ENCODE assay signal across 12 cellular contexts in genomic region chr6:89323461-89324098, GRCh38. TPM values are rescaled to one million over a fixed set of nuclear protein-coding genes. Genes with fewer than 3 reads are reported as not detected.
DNase-seq lines count a peak whose midpoint lies in the region; ATAC-seq and TF ChIP-seq lines count a peak whose summit lies in the region.
"Had no signal": no experiment of that assay in that cellular context is flagged by ENCODE, and none has a peak within 500 bp of the region (broad histone marks: within the 10 kb centered on the region; RNA-seq: fewer than 3 reads in every experiment).

No MANE protein-coding gene starts in this region.

- CTCF ChIA-PET in IMR-90 (lab: Yijun Ruan, JAX), result no interaction called here

- H2AK5ac ChIP-seq in IMR-90 (ENCODE audit: low read depth, low read length), result no peak overlapping the region

- no peak overlapping the region for H3K56ac ChIP-seq in IMR-90 (ENCODE audit: extremely low read depth, insufficient read depth, low read length)

- H4K5ac ChIP-seq in IMR-90 (ENCODE audit: low read depth, low read length), result no peak overlapping the region

- intact Hi-C loops in IMR-90 (cut with micrococcal nuclease), result no loop called here

- POLR2A ChIA-PET in IMR-90 (lab: Charles Lee; ENCODE audit: unreplicated experiment), result no interaction called here

- H4K8ac ChIP-seq in IMR-90 (ENCODE audit: low read depth in 2 of 2, low read length in 2 of 2), result no peak overlapping the region

- DNase-seq in IMR-90 (peak; percentile 41), NOMO-1 treated with dmso at 0.1 percent for 144 hours (lab: John Stamatoyannopoulos, UW; ENCODE audit: unreplicated experiment) (peak; percentile 28), fibroblast of villous mesenchyme (ENCODE audit: low read depth) (peak; percentile 82), stromal cell of bone marrow (ENCODE audit: low read depth) (peak; percentile 4), NCI-H774 (lab: John Stamatoyannopoulos, UW) (no peak), NCI-H2029 (lab: John Stamatoyannopoulos, UW) (no peak)
- DNase-seq: activated CD4-positive, alpha-beta T cell treated with anti-CD3 and anti-CD28 coated beads for 36 hours; central memory CD4-positive, alpha-beta T cell; naive thymus-derived CD4-positive, alpha-beta T cell had no signal

- H3K27me3 ChIP-seq in IMR-90 (ENCODE audit: control insufficient read depth, insufficient read depth, low read length), result no peaks in the 10 kb centered on the region
- H3K27me3 ChIP-seq: BLaER1 treated with 17β-estradiol and CSF1 and Interleukin-3, amounts not matched to agents 10 nM and 100 nM had no signal

- H3K4me2 ChIP-seq in IMR-90 (ENCODE audit: low read depth, low read length), result no peak overlapping the region

- no peak overlapping the region for H3K14ac ChIP-seq in IMR-90 (replicated peaks; ENCODE audit: low read depth, low read length)

- no peak overlapping the region for H2AFZ ChIP-seq in IMR-90 (replicated peaks; ENCODE audit: low read length, poor library complexity)

- no peak overlapping the region for H2AK9ac ChIP-seq in IMR-90 (replicated peaks; ENCODE audit: low read depth, low read length, poor library complexity)

- H3K36me3 ChIP-seq in IMR-90 (ENCODE audit: control insufficient read depth, insufficient read depth, low read length), result peaks cover 8% of the 10 kb centered on the region

- no peak for ATAC-seq in IMR-90 (ENCODE audit: low read depth)
- ATAC-seq in HG02981 (IDR thresholded peaks at IDR 0.05; ENCODE audit: unreplicated experiment), result no peak
- ATAC-seq: activated CD4-positive, alpha-beta T cell treated with anti-CD3 and anti-CD28 coated beads for 36 hours; naive thymus-derived CD4-positive, alpha-beta T cell had no signal

- no peak overlapping the region for H3K4ac ChIP-seq in IMR-90 (ENCODE audit: low read depth, low read length)

- H4K20me1 ChIP-seq in IMR-90 (ENCODE audit: insufficient read depth, low read length), result no peaks in the 10 kb centered on the region

- in situ Hi-C loops in IMR-90 (cut with MboI; ENCODE audit: low sequenced_read_pairs), result no loop called here

- no peaks in the 10 kb centered on the region; a peak in 1 of 4 replicates for H3K79me1 ChIP-seq in IMR-90 (ENCODE audit: low read depth in 1 of 2, low read length in 2 of 2)

- H3K4me1 ChIP-seq in IMR-90 (ENCODE audit: control insufficient read depth, insufficient read depth, low read length), result no peaks in the 10 kb centered on the region

- no peak overlapping the region for H3K23ac ChIP-seq in IMR-90 (ENCODE audit: low read depth, low read length)

- no TSS peak for BruUV-seq in IMR-90 (replicated peaks; lab: Mats Ljungman, UMichigan)

- no peak overlapping the region for H2BK120ac ChIP-seq in IMR-90 (ENCODE audit: low read depth, low read length)

- no peaks in the 10 kb centered on the region for H3K9me3 ChIP-seq in IMR-90 (ENCODE audit: control insufficient read depth, insufficient read depth, low read length)

- no peak overlapping the region for H3K9ac ChIP-seq in IMR-90 (ENCODE audit: low read depth, low read length)
- H3K9ac ChIP-seq: BLaER1 treated with 17β-estradiol and CSF1 and Interleukin-3, amounts not matched to agents 10 nM and 100 nM had no signal

- TF ChIP-seq CTCF in IMR-90 (conservative IDR thresholded peaks at IDR 0.05; ENCODE audit: low read depth, low read length), result no peak
- no peak for TF ChIP-seq CTCF in fibroblast of villous mesenchyme (IDR thresholded peaks at IDR 0.05; ENCODE audit: insufficient read depth, low read depth, low read length)

- H2BK5ac ChIP-seq in IMR-90 (ENCODE audit: low read depth, low read length, poor library complexity, severe bottlenecking), result no peak overlapping the region

- H3K27ac ChIP-seq in IMR-90 (ENCODE audit: insufficient read depth, low read length), result no peak overlapping the region
- H3K27ac ChIP-seq: BLaER1 treated with 17β-estradiol and CSF1 and Interleukin-3, amounts not matched to agents 10 nM and 100 nM had no signal

- dilution Hi-C loops in IMR-90 (cut with HindIII; ENCODE audit: low sequenced_read_pairs, unreplicated experiment), result no loop called here

- no peak for TF ChIP-seq POLR2A in IMR-90 (IDR thresholded peaks at IDR 0.05; ENCODE audit: low read depth, low read length)

- H2BK20ac ChIP-seq in IMR-90 (ENCODE audit: low read depth, low read length), result no peak overlapping the region

- H3K4me3 ChIP-seq in IMR-90 (ENCODE audit: insufficient read depth, low read depth, low read length) (no peak overlapping the region), fibroblast of villous mesenchyme (ENCODE audit: low read depth, low read length) (no peak overlapping the region)
- H3K4me3 ChIP-seq: BLaER1 treated with 17β-estradiol and CSF1 and Interleukin-3, amounts not matched to agents 10 nM and 100 nM had no signal

- H3K9me1 ChIP-seq in IMR-90 (ENCODE audit: insufficient read depth, low read length), result no peaks in the 10 kb centered on the region

- WGBS in IMR-90 (ENCODE audit: extremely low coverage in 2 of 2, insufficient read length in 1 of 2), 2 experiments, result no CpG with 5 or more reads among the region's 4 CpGs

- no peak overlapping the region for H4K91ac ChIP-seq in IMR-90 (ENCODE audit: insufficient read depth, low read depth, low read length)

- TF ChIP-seq RAD21 in IMR-90 (IDR thresholded peaks at IDR 0.05; ENCODE audit: low read length), result no peak

- H3K18ac ChIP-seq in IMR-90 (ENCODE audit: low read depth, low read length), result no peak overlapping the region

- H2BK15ac ChIP-seq in IMR-90 (ENCODE audit: low read depth, low read length), result no peak overlapping the region

TF ChIP-seq in IMR-90, 13 proteins besides CTCF, POLR2A, EP300 and RAD21:
- no peak for TF ChIP-seq USF2 (IDR thresholded peaks at IDR 0.05; ENCODE audit: low read depth, low read length)
TF ChIP-seq in IMR-90: peak in this region for 0.

RNA-seq across cellular contexts. Expression of gene GABRR2, which starts 8.5 kb away (rescaled TPM):
- total RNA-seq in IMR-90 (2012; rRNA removed), result under 0.01 TPM in 1 of 2 replicates, not detected in the other
- 0.24 and 0.26 TPM in 2 replicates for polyA plus RNA-seq in IMR-90 (2012; rRNA removed)
- polyA plus RNA-seq in IMR-90 (2012; cell fraction: cytosol; rRNA removed), result 0.16 TPM in 1 of 2 replicates, not detected in the other
- polyA plus RNA-seq in IMR-90 (2012; cell fraction: nucleus; rRNA removed; ENCODE audit: low replicate concordance), result 1.4 and 2.4 TPM in 2 replicates
- under 0.01 and 0.32 TPM in 2 replicates for total RNA-seq in fibroblast of villous mesenchyme
- total RNA-seq: NCI-H460 had no signal
- polyA plus RNA-seq: naive thymus-derived CD4-positive, alpha-beta T cell had no signal

RNA-seq across cellular contexts. Expression of gene UBE2J1, which starts 28.9 kb away (rescaled TPM):
- total RNA-seq in IMR-90 (2012; rRNA removed) (35.3 and 37.8 TPM in 2 replicates), fibroblast of villous mesenchyme (47.7 and 54.4 TPM in 2 replicates)
- 19.8 and 20.9 TPM in 2 replicates for polyA plus RNA-seq in IMR-90 (2012; rRNA removed)
- 7.4 and 9.8 TPM in 2 replicates for polyA plus RNA-seq in IMR-90 (2012; cell fraction: cytosol; rRNA removed)
- polyA plus RNA-seq in IMR-90 (2012; cell fraction: nucleus; rRNA removed; ENCODE audit: low replicate concordance), result 3.3 and 14.2 TPM in 2 replicates

Comparison
In these comparisons a context has a peak if more than half of its experiments do, and no peak if none do; other contexts are left out.
1. DNase-seq: peak in IMR-90 (single experiment), NOMO-1 treated with dmso at 0.1 percent for 144 hours (single experiment), fibroblast of villous mesenchyme (single experiment) and stromal cell of bone marrow (single experiment); none in NCI-H774 (single experiment) and NCI-H2029 (single experiment).